ENCODE assay signal across 8 cellular contexts in genomic region chr12:106108187-106108816, GRCh38. TPM values are rescaled to one million over a fixed set of nuclear protein-coding genes. Genes with fewer than 3 reads are reported as not detected.
A peak's percentile ranks its signal among the peaks of the same experiment; 100 is the strongest.
DNase-seq lines count a peak whose midpoint lies in the region; ATAC-seq, FAIRE-seq and TF ChIP-seq lines count a peak whose summit lies in the region.

No MANE protein-coding gene starts in this region.

- H3K36me3 ChIP-seq in HUES6 (ENCODE audit: control insufficient read depth, insufficient read depth, low read length), result peaks cover 6% of the 10 kb centered on the region; the same call in 1 of the 2 replicates
- no peaks in the 10 kb centered on the region for H3K36me3 ChIP-seq in kidney (ENCODE audit: control insufficient read depth in 1 of 2, insufficient read depth in 2 of 2, low read length in 2 of 2)
- H3K36me3 ChIP-seq in adrenal gland (replicated peaks in 1 of 2), result no peaks in the 10 kb centered on the region

- no peak for TF ChIP-seq POLR2A in adrenal gland (IDR thresholded peaks at IDR 0.05)

- H3K4me1 ChIP-seq in HUES6 (ENCODE audit: control insufficient read depth, insufficient read depth, low read length) (peaks cover 71% of the 10 kb centered on the region), kidney (ENCODE audit: control insufficient read depth in 1 of 2, insufficient read depth in 1 of 2, low read depth in 1 of 2, low read length in 2 of 2) (peaks cover 37 to 58% of the 10 kb centered on the region in 2 donors), adrenal gland (replicated peaks in 1 of 2) (peaks cover 12 to 59% of the 10 kb centered on the region in 2 donors)

- TF ChIP-seq CTCF in choroid plexus epithelial cell (conservative IDR thresholded peaks at IDR 0.05; ENCODE audit: low read depth, low read length), result peak; percentile 28
- no peak for TF ChIP-seq CTCF in kidney (IDR thresholded peaks at IDR 0.05; ENCODE audit: borderline replicate concordance, extremely low read depth, insufficient read depth)
- no peak for TF ChIP-seq CTCF in adrenal gland (IDR thresholded peaks at IDR 0.05)

- H3K27me3 ChIP-seq in HUES6 (ENCODE audit: control insufficient read depth, insufficient read depth, low read length) (no peaks in the 10 kb centered on the region), adrenal gland (no peaks in the 10 kb centered on the region)

- peak overlapping the region; percentile 75 for H3K27ac ChIP-seq in HUES6 (ENCODE audit: low read depth, low read length)
- peak overlapping the region; percentile 32 to 37 for H3K27ac ChIP-seq in kidney (ENCODE audit: low read depth in 2 of 2, low read length in 2 of 2)
- H3K27ac ChIP-seq in temporal lobe (ENCODE audit: low read depth, low read length), result peak overlapping the region; percentile 78
- H3K27ac ChIP-seq in adrenal gland, result peak overlapping the region in 2 of 5 donors; percentile 19 to 59

- peak overlapping the region; percentile 27 for H3K4me3 ChIP-seq in HUES6 (ENCODE audit: low read depth, low read length)
- no peak overlapping the region for H3K4me3 ChIP-seq in choroid plexus epithelial cell (ENCODE audit: low read depth, low read length)
- no peak overlapping the region for H3K4me3 ChIP-seq in kidney (ENCODE audit: low read length in 2 of 2)
- no peak overlapping the region for H3K4me3 ChIP-seq in adrenal gland

- ATAC-seq in HG03139 (IDR thresholded peaks at IDR 0.05; ENCODE audit: unreplicated experiment), result no peak

- peak overlapping the region; percentile 67 for H3K9ac ChIP-seq in HUES6 (ENCODE audit: low read length)
- peak overlapping the region in 1 of 2 donors; percentile 42 for H3K9ac ChIP-seq in kidney (ENCODE audit: low read length in 2 of 2)

- intact Hi-C loops in kidney (cut with DNase I) (no loop called here), adrenal gland (cut with DNase I) (no loop called here)

- H3K9me3 ChIP-seq in HUES6 (ENCODE audit: control insufficient read depth, insufficient read depth, low read depth, low read length) (no peaks in the 10 kb centered on the region), kidney (ENCODE audit: control insufficient read depth in 1 of 2, low read length in 2 of 2) (no peaks in the 10 kb centered on the region), adrenal gland (replicated peaks in 1 of 3) (no peaks in the 10 kb centered on the region)

- FAIRE-seq in kidney (lab: Jason Lieb, UNC), result no peak

- peak; percentile 75 for DNase-seq in choroid plexus epithelial cell (ENCODE audit: low read depth)
- DNase-seq in kidney, result no peak
- DNase-seq in cerebellar cortex (ENCODE audit: low spot score), result no peak
- DNase-seq in adrenal gland, result no peak
- DNase-seq in DMS79 (lab: John Stamatoyannopoulos, UW), result no peak

- 73 to 76% (median 75%) methylated on average over 4 of the region's 4 CpGs for WGBS in adrenal gland, 4 donors

RNA-seq across cellular contexts. Expression of gene NUAK1, which starts 30.5 kb away (rescaled TPM):
- total RNA-seq in kidney, result 28.8 TPM
- polyA plus RNA-seq in kidney (ENCODE audit: insufficient read depth, low read depth, low replicate concordance), result 2.9 TPM
- 35.2 TPM for total RNA-seq in temporal lobe
- 10 to 100 TPM in 5 of 8 donors, 1 to 10 TPM in 3; 5.8 to 15.1 (median 10.4) TPM for total RNA-seq in adrenal gland
- polyA plus RNA-seq in adrenal gland, result 1 to 10 TPM; 2.4 to 4.6 (median 3.0) TPM
